ENCODE assay signal across 8 cellular contexts in genomic region chr4:128517739-128518510, GRCh38.
DNase-seq lines count a peak whose midpoint lies in the region; ATAC-seq and TF ChIP-seq lines count a peak whose summit lies in the region.

No MANE protein-coding gene starts in this region.

- DNase-seq in activated CD4-positive, CD25-positive, alpha-beta regulatory T cell treated with anti-CD3 and anti-CD28 coated beads, Interleukin-2, amount 50 U/mL, for 72 hours = no peak
- DNase-seq in M059J (ENCODE audit: low read depth) (peak; percentile 90), left kidney (ENCODE audit: low read depth, low spot score) (peak; percentile 39), upper lobe of left lung (peak in 1 of 2 donors; percentile 39), amygdala (lab: John Stamatoyannopoulos, UW) (no peak)

- peaks cover 9 to 20% (median 18%) of the 10 kb centered on the region in 4 donors for H3K4me1 ChIP-seq in upper lobe of left lung

- H3K4me1 Mint-ChIP-seq in brain = peaks cover 36% of the 10 kb centered on the region

- peaks cover 0 to 9% (median 3%) of the 10 kb centered on the region in 5 experiments for H3K9me3 Mint-ChIP-seq in brain

- no peak for TF ChIP-seq CTCF in brain (conservative IDR thresholded peaks at IDR 0.05)
- TF ChIP-seq CTCF in upper lobe of left lung (IDR thresholded peaks at IDR 0.05) = no peak

- peak overlapping the region in 4 of 5 experiments; percentile 58 to 91 (median 82) for H3K27ac Mint-ChIP-seq in brain

- H3K4me3 Mint-ChIP-seq in brain = peak overlapping the region in 2 of 5 experiments; percentile 5 to 14

- TF ChIP-seq POLR2A in upper lobe of left lung (IDR thresholded peaks at IDR 0.05) = no peak

- no peaks in the 10 kb centered on the region for H3K36me3 ChIP-seq in upper lobe of left lung

- H3K27me3 Mint-ChIP-seq in brain = no peaks in the 10 kb centered on the region

- H3K27me3 ChIP-seq in upper lobe of left lung = no peaks in the 10 kb centered on the region

- TF ChIP-seq EP300 in upper lobe of left lung (IDR thresholded peaks at IDR 0.05) = no peak

- 68 to 69% methylated on average over 5 of the region's 5 CpGs for WGBS in upper lobe of left lung, 2 donors

- no peaks in the 10 kb centered on the region for H3K9me3 ChIP-seq in upper lobe of left lung

- H3K27ac ChIP-seq in upper lobe of left lung = peak overlapping the region in 1 of 4 donors; percentile 18

- no peaks in the 10 kb centered on the region for H3K36me3 Mint-ChIP-seq in brain

- H3K4me3 ChIP-seq in upper lobe of left lung = no peak overlapping the region

- peak; percentile 71 to 80 for ATAC-seq in activated CD4-positive, CD25-positive, alpha-beta regulatory T cell treated with anti-CD3 and anti-CD28 coated beads, Interleukin-2, amount 50 U/mL, for 24 hours
- ATAC-seq in HG02571 (IDR thresholded peaks at IDR 0.05; ENCODE audit: unreplicated experiment) (peak; percentile 95), upper lobe of left lung (ENCODE audit: low FRiP score in 2 of 2) (peak; percentile 82 to 92)

Comparison
In these comparisons a context has a peak if more than half of its experiments do, and no peak if none do; other contexts are left out.
1. DNase-seq: peak in M059J (single experiment) and left kidney (single experiment); none in activated CD4-positive, CD25-positive, alpha-beta regulatory T cell treated with anti-CD3 and anti-CD28 coated beads, Interleukin-2, amount 50 U/mL, for 72 hours (single experiment) and amygdala (0 of 56).
2. Peak in every context shown above with its lines, with median percentiles within 50 percentile points of each other: ATAC-seq.